ENCODE assay signal across 1 cellular context in the genomic region with DNA sequence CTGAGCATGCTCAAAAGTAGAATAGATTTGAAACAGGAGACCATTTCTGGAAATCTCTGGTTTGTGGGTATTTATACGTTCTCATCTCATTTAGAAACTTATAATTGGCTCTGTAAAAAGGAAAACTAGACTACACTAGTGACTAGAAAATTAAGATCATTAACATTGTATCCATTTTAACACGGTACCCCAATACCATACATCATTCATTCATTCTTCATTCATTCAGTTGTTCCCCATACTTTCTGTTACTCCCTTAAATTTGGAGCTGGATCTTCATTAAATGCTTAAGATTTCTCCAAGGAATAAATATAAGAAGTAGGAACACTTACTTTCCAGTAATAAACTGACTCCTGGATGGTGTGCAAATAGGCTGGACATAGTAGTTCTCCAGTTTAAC.
TF ChIP-seq lines count a peak whose summit lies in the region.

No MANE protein-coding gene starts in this region.

TF ChIP-seq in WTC11, 78 proteins besides CTCF, POLR2A, EP300 and RAD21 (continued from another document):
- TF ChIP-seq, protein P1, sequence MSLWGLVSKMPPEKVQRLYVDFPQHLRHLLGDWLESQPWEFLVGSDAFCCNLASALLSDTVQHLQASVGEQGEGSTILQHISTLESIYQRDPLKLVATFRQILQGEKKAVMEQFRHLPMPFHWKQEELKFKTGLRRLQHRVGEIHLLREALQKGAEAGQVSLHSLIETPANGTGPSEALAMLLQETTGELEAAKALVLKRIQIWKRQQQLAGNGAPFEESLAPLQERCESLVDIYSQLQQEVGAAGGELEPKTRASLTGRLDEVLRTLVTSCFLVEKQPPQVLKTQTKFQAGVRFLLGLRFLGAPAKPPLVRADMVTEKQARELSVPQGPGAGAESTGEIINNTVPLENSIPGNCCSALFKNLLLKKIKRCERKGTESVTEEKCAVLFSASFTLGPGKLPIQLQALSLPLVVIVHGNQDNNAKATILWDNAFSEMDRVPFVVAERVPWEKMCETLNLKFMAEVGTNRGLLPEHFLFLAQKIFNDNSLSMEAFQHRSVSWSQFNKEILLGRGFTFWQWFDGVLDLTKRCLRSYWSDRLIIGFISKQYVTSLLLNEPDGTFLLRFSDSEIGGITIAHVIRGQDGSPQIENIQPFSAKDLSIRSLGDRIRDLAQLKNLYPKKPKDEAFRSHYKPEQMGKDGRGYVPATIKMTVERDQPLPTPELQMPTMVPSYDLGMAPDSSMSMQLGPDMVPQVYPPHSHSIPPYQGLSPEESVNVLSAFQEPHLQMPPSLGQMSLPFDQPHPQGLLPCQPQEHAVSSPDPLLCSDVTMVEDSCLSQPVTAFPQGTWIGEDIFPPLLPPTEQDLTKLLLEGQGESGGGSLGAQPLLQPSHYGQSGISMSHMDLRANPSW (CRISPR knock-in tag; conservative IDR thresholded peaks at IDR 0.05; ENCODE audit: low read depth), result no peak
- TF ChIP-seq, protein P2, sequence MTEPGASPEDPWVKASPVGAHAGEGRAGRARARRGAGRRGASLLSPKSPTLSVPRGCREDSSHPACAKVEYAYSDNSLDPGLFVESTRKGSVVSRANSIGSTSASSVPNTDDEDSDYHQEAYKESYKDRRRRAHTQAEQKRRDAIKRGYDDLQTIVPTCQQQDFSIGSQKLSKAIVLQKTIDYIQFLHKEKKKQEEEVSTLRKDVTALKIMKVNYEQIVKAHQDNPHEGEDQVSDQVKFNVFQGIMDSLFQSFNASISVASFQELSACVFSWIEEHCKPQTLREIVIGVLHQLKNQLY (CRISPR knock-in tag; IDR thresholded peaks at IDR 0.05), result no peak
- TF ChIP-seq JUN (CRISPR knock-in tag; IDR thresholded peaks at IDR 0.05), result no peak
- no peak for TF ChIP-seq KAT7 (CRISPR knock-in tag; IDR thresholded peaks at IDR 0.05; ENCODE audit: borderline replicate concordance)
- no peak for TF ChIP-seq ELF4 (CRISPR knock-in tag; IDR thresholded peaks at IDR 0.05; ENCODE audit: low read depth)
- no peak for TF ChIP-seq NFYB (CRISPR knock-in tag; conservative IDR thresholded peaks at IDR 0.05; ENCODE audit: low read depth)
